ENCODE assay signal across 17 cellular contexts in genomic region chr14:104151028-104151385, GRCh38. TPM values are rescaled to one million over a fixed set of nuclear protein-coding genes. Genes with fewer than 3 reads are reported as not detected.
A peak's percentile ranks its signal among the peaks of the same experiment; 100 is the strongest.
DNase-seq lines count a peak whose midpoint lies in the region; ATAC-seq and TF ChIP-seq lines count a peak whose summit lies in the region.
"Had no signal": no experiment of that assay in that cellular context is flagged by ENCODE, and none has a peak within 500 bp of the region (broad histone marks: within the 10 kb centered on the region; RNA-seq: fewer than 3 reads in every experiment).

No MANE protein-coding gene starts in this region.

- no peak overlapping the region for H4K12ac ChIP-seq in trophoblast cell (ENCODE audit: low read depth, low read length)

- H3K9ac ChIP-seq in mesendoderm (ENCODE audit: low read length): no peak overlapping the region
- H3K9ac ChIP-seq in trophoblast cell (ENCODE audit: low read length): no peak overlapping the region

- H3K36me3 ChIP-seq in cardiac muscle cell (no peaks in the 10 kb centered on the region), heart left ventricle (peaks cover 0 to 12% (median 0%) of the 10 kb centered on the region in 9 donors), WERI-Rb-1 (peaks cover 23% of the 10 kb centered on the region), mesendoderm (ENCODE audit: control insufficient read depth, insufficient read depth, low read length) (peaks cover 4% of the 10 kb centered on the region), trophoblast cell (ENCODE audit: control insufficient read depth in 1 of 2, insufficient read depth in 2 of 2, low read length in 2 of 2) (no peaks in the 10 kb centered on the region)

- H3K9me3 ChIP-seq in cardiac muscle cell (ENCODE audit: low read depth): no peaks in the 10 kb centered on the region
- no peaks in the 10 kb centered on the region for H3K9me3 ChIP-seq in heart left ventricle
- H3K9me3 ChIP-seq in WERI-Rb-1 (ENCODE audit: severe bottlenecking): no peaks in the 10 kb centered on the region
- H3K9me3 ChIP-seq in trophoblast cell (ENCODE audit: insufficient read depth, low read depth, low read length): no peaks in the 10 kb centered on the region
- H3K9me3 ChIP-seq: HAP-1 had no signal

- H3K4me3 ChIP-seq in cardiac muscle cell: no peak overlapping the region
- no peak overlapping the region for H3K4me3 ChIP-seq in heart left ventricle
- H3K4me3 ChIP-seq in WERI-Rb-1 (ENCODE audit: low read depth, low read length): no peak overlapping the region
- no peak overlapping the region for H3K4me3 ChIP-seq in mesendoderm (ENCODE audit: low read length)
- H3K4me3 ChIP-seq in trophoblast cell (ENCODE audit: low read depth, low read length): no peak overlapping the region
- H3K4me3 ChIP-seq: GM12878, HAP-1 had no signal

- H2AK5ac ChIP-seq in mesendoderm (ENCODE audit: low read length): no peak overlapping the region
- peak overlapping the region; percentile 50 for H2AK5ac ChIP-seq in trophoblast cell (ENCODE audit: low read length)

- no peak overlapping the region for H2BK120ac ChIP-seq in mesendoderm (ENCODE audit: low read depth, low read length)
- no peak overlapping the region for H2BK120ac ChIP-seq in trophoblast cell (ENCODE audit: insufficient read depth, low read length, poor library complexity)

- TF ChIP-seq POLR2A in heart left ventricle (IDR thresholded peaks at IDR 0.05): no peak

- WGBS in heart left ventricle, 4 donors: 82 to 90% (median 88%) methylated on average over 5 of the region's 5 CpGs
- no CpG with 5 or more reads among the region's 5 CpGs for WGBS in mesendoderm (ENCODE audit: extremely low coverage, insufficient coverage, low lambda C conversion rate)
- WGBS in trophoblast cell (ENCODE audit: extremely low coverage, insufficient coverage, insufficient read length): no CpG with 5 or more reads among the region's 5 CpGs

- H2BK15ac ChIP-seq in mesendoderm (replicated peaks; ENCODE audit: low read depth): no peak overlapping the region

- H3K18ac ChIP-seq in mesendoderm (ENCODE audit: low read length) (peak overlapping the region; percentile 25), trophoblast cell (ENCODE audit: low read length) (peak overlapping the region; percentile 8)

- H3K27me3 ChIP-seq in cardiac muscle cell (no peaks in the 10 kb centered on the region), heart left ventricle (no peaks in the 10 kb centered on the region), WERI-Rb-1 (ENCODE audit: insufficient read depth, low read depth, severe bottlenecking) (no peaks in the 10 kb centered on the region), mesendoderm (ENCODE audit: insufficient read depth, low read length, poor library complexity) (no peaks in the 10 kb centered on the region), trophoblast cell (ENCODE audit: insufficient read depth, low read length) (no peaks in the 10 kb centered on the region)

- peak overlapping the region; percentile 67 for H3K27ac ChIP-seq in cardiac muscle cell
- no peak overlapping the region for H3K27ac ChIP-seq in heart left ventricle
- peak overlapping the region; percentile 74 for H3K27ac ChIP-seq in WERI-Rb-1
- no peak overlapping the region for H3K27ac ChIP-seq in mesendoderm (ENCODE audit: low read depth, low read length)
- no peak overlapping the region for H3K27ac ChIP-seq in trophoblast cell (ENCODE audit: low read depth, low read length)
- H3K27ac ChIP-seq: 22Rv1 had no signal

- peak overlapping the region; percentile 37 for H2BK12ac ChIP-seq in trophoblast cell (ENCODE audit: low read length)

- no peak overlapping the region for H4K8ac ChIP-seq in mesendoderm (ENCODE audit: low read depth, low read length)
- H4K8ac ChIP-seq in trophoblast cell (ENCODE audit: low read depth, low read length): no peak overlapping the region

- intact Hi-C loops in heart left ventricle (cut with DNase I): loop anchor here in 2 of 10 donors (10.0 kb wide), 2 partner anchors 124 to 214 kb away; no protein-coding TSS in a partner anchor

- ATAC-seq in heart left ventricle: no peak
- ATAC-seq in activated CD4-positive, CD25-positive, alpha-beta regulatory T cell treated with anti-CD3 and anti-CD28 coated beads, Interleukin-2, amount 50 U/mL, for 24 hours: no peak

- DNase-seq in cardiac muscle cell (ENCODE audit: low read depth in 1 of 2, low spot score in 1 of 2) (no peak), heart left ventricle (no peak), WERI-Rb-1 (no peak), mesendoderm (no peak), trophoblast cell (no peak), kidney glomerular epithelial cell (lab: John Stamatoyannopoulos, UW) (no peak)
- no peak for DNase-seq in stimulated activated CD4-positive, alpha-beta T cell treated with anti-CD3 and anti-CD28 coated beads, Interleukin-12 subunit alpha, Interleukin-12 subunit beta, amount 100 ng/mL, for 4 hours
- DNase-seq: AML-193; C1 segment of cervical spinal cord; CD4-positive, alpha-beta T cell; DMS79; GOT3 had no signal

- H3K14ac ChIP-seq in trophoblast cell (ENCODE audit: low read length): peak overlapping the region; percentile 10

- TF ChIP-seq CTCF in cardiac muscle cell (IDR thresholded peaks at IDR 0.05; ENCODE audit: low read depth, low read length): no peak
- no peak for TF ChIP-seq CTCF in heart left ventricle (IDR thresholded peaks at IDR 0.05)
- TF ChIP-seq CTCF in WERI-Rb-1 (IDR thresholded peaks at IDR 0.05; ENCODE audit: low read depth, low read length): no peak

- H3K23ac ChIP-seq in mesendoderm (ENCODE audit: low read length): no peak overlapping the region
- H3K23ac ChIP-seq in trophoblast cell (ENCODE audit: low read length): no peak overlapping the region

- H3K4me1 ChIP-seq in cardiac muscle cell (ENCODE audit: low read depth) (peaks cover 34% of the 10 kb centered on the region), heart left ventricle (peaks cover 0 to 61% (median 20%) of the 10 kb centered on the region in 12 donors), mesendoderm (ENCODE audit: control insufficient read depth, low read depth, low read length) (peaks cover 18% of the 10 kb centered on the region), trophoblast cell (ENCODE audit: control insufficient read depth in 1 of 2, insufficient read depth in 2 of 2, low read length in 2 of 2) (peaks cover 30 to 36% of the 10 kb centered on the region in 2 experiments)

- H3K56ac ChIP-seq in mesendoderm (ENCODE audit: low read length): peak overlapping the region; percentile 93

- H3K79me2 ChIP-seq in mesendoderm (ENCODE audit: control insufficient read depth, insufficient read depth, low read length) (peaks cover 16% of the 10 kb centered on the region), trophoblast cell (ENCODE audit: control insufficient read depth, insufficient read depth, low read length, poor library complexity) (peaks cover 4% of the 10 kb centered on the region)

- no peak overlapping the region for H4K5ac ChIP-seq in mesendoderm (ENCODE audit: low read length)

- H2BK5ac ChIP-seq in mesendoderm (ENCODE audit: low read length) (peak overlapping the region; percentile 54), trophoblast cell (ENCODE audit: low read depth, low read length, poor library complexity) (peak overlapping the region; percentile 3)

- no peak overlapping the region for H2AFZ ChIP-seq in trophoblast cell (ENCODE audit: insufficient read depth, low read length, poor library complexity)

- H3K79me1 ChIP-seq in mesendoderm (ENCODE audit: low read length): peaks cover 11% of the 10 kb centered on the region
- H3K79me1 ChIP-seq in trophoblast cell (ENCODE audit: low read length): peaks cover 24% of the 10 kb centered on the region

- H4K91ac ChIP-seq in trophoblast cell (ENCODE audit: low read depth, low read length): peak overlapping the region; percentile 67

- H3K4me2 ChIP-seq in mesendoderm (ENCODE audit: low read length) (no peak overlapping the region), trophoblast cell (ENCODE audit: low read length) (no peak overlapping the region)

- H3K4ac ChIP-seq in mesendoderm (ENCODE audit: low read depth, low read length): no peak overlapping the region
- H3K4ac ChIP-seq in trophoblast cell (ENCODE audit: low read depth, low read length): no peak overlapping the region

RNA-seq across cellular contexts. Expression of gene KIF26A, which starts 12.6 kb away (rescaled TPM):
- 38.3 and 74.9 TPM in 2 replicates for total RNA-seq in cardiac muscle cell
- 9.9 and 19.5 TPM in 2 replicates for polyA plus RNA-seq in cardiac muscle cell
- 10 to 100 TPM in 2 of 9 donors, 1 to 10 TPM in 7; 4.9 to 12.6 (median 7.8) TPM for total RNA-seq in heart left ventricle
- 1 to 10 TPM; 5.0 to 8.0 TPM for polyA plus RNA-seq in heart left ventricle
- polyA plus RNA-seq in mesendoderm (2013, experiment 1 of 2): 6.3 TPM
- polyA plus RNA-seq in mesendoderm (2013, experiment 2 of 2): 6.3 TPM
- 3.4 and 3.6 TPM in 2 replicates for polyA plus RNA-seq in trophoblast cell (2013)
- total RNA-seq: HT-29 had no signal
- polyA plus RNA-seq: GM12878 had no signal

Comparison
In these comparisons a context has a peak if more than half of its experiments do, and no peak if none do; other contexts are left out.
1. H3K27ac ChIP-seq: peak in cardiac muscle cell (single experiment) and WERI-Rb-1 (single experiment); none in heart left ventricle (0 of 12), mesendoderm (single experiment) and trophoblast cell (single experiment).